In genomic region chr17:43778337-43779144, GRCh38 we compare ENCODE assay signal across 8 cellular contexts. TPM values are rescaled to one million over a fixed set of nuclear protein-coding genes. Genes with fewer than 3 reads are reported as not detected.
A peak's percentile ranks its signal among the peaks of the same experiment; 100 is the strongest.
DNase-seq lines count a peak whose midpoint lies in the region; ATAC-seq and TF ChIP-seq lines count a peak whose summit lies in the region.

TSS of gene DUSP3 (minus strand) at chr17:43778977. CDS start at chr17:43778924, 53 bp downstream.

- peak within 1 kb of the TSS; percentile 57 to 93 (median 88) for H3K27ac Mint-ChIP-seq in naive B cell

- peak within 1 kb of the TSS; percentile 73 for H3K4me3 ChIP-seq in fibroblast of mammary gland (ENCODE audit: control insufficient read depth, low read depth, low read length)

- peak; percentile 93 to 94 for ATAC-seq in naive B cell (ENCODE audit: low read depth in 2 of 2)

- peak within 1 kb of the TSS; percentile 82 to 92 (median 88) for H3K4me3 Mint-ChIP-seq in naive B cell

- H3K4me1 Mint-ChIP-seq in naive B cell = peaks cover 9 to 30% (median 9%) of the 10 kb centered on the region in 3 donors

- H3K9me3 Mint-ChIP-seq in naive B cell = no peaks in the 10 kb centered on the region

- no peaks in the 10 kb centered on the region for H3K36me3 Mint-ChIP-seq in naive B cell

- peak; percentile 87 for DNase-seq in COLO668 (lab: John Stamatoyannopoulos, UW; ENCODE audit: unreplicated experiment)
- DNase-seq in GM20000 (ENCODE audit: low spot score) = peak; percentile 97
- DNase-seq in HuH-7.5 (ENCODE audit: low spot score) = peak; percentile 78
- peak; percentile 91 for DNase-seq in RKO (ENCODE audit: low spot score)
- peak; percentile 70 for DNase-seq in activated effector memory CD4-positive, alpha-beta T cell treated with Interleukin-2 at 50 U/mL for 16 hours
- peak; percentile 85 for DNase-seq in fibroblast of mammary gland (ENCODE audit: low read depth)
- DNase-seq in naive B cell = peak; percentile 74
- peak; percentile 37 to 55 for DNase-seq in stimulated activated CD8-positive, alpha-beta memory T cell treated with anti-CD3 and anti-CD28 coated beads, Interleukin-7, amount 100 ng/mL, for 48 hours (ENCODE audit: extremely low read depth in 1 of 2, low read depth in 1 of 2)

- TF ChIP-seq CTCF in GM20000 (IDR thresholded peaks at IDR 0.05; ENCODE audit: extremely low read depth, missing control alignments) (no peak), fibroblast of mammary gland (conservative IDR thresholded peaks at IDR 0.05; ENCODE audit: control insufficient read depth, insufficient read depth, low read depth, low read length) (no peak)

- peaks cover 21 to 39% (median 31%) of the 10 kb centered on the region in 3 donors for H3K27me3 Mint-ChIP-seq in naive B cell

RNA-seq across cellular contexts. Expression of gene DUSP3, which starts in this region (rescaled TPM):
- 10 to 100 TPM in 1 of 6 donors, 1 to 10 TPM in 5; 1.7 to 10.5 (median 6.6) TPM for polyA plus RNA-seq in naive B cell (ENCODE audit: low read depth in 6 of 6)

Comparison
In these comparisons a context has a peak if more than half of its experiments do, and no peak if none do; other contexts are left out.
1. Peak in every context shown above with its lines: DNase-seq, ATAC-seq and H3K4me3 ChIP-seq.
2. DNase-seq: peak in every context shown above with its lines; median percentile 97 in GM20000; 91 in RKO; 87 in COLO668; 85 in fibroblast of mammary gland; 78 in HuH-7.5; 74 in naive B cell; 70 in activated effector memory CD4-positive, alpha-beta T cell treated with Interleukin-2 at 50 U/mL for 16 hours; 46 in stimulated activated CD8-positive, alpha-beta memory T cell treated with anti-CD3 and anti-CD28 coated beads, Interleukin-7, amount 100 ng/mL, for 48 hours.